In the genomic region with DNA sequence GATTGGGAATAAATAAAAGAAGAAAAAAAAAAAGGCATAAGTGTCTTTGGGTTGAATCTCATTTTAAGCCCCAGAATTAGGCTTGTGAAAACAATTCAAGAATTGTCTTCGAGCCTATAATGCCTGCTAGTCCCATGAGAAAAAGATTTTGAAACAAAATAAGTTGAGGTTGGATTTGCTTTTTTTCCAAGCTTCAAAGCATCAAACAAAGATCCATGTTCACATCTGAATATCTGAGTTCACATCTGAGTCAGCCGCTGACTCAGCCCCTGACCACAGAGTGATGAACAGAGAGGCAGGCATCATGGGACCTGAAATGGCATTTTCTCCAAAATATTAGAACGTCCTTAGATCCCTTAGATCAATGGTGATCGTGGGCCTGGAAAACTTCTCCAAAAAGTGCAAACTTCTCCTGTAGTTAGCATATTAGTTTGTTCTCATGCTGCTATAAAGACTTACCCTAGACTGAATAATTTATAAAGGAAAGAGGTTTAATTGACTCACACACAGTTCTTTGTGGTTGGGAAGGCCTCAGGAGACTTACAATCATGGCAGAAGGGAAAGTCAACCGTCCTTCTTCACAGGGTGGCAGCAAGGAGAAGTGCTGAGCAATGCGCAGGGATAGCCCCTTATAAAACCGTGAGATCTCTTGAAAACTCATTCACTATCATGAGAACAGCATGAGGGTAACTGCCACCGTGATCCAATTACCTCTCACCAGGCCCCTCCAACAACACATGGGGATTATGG, we compare ENCODE assay signal across 16 cellular contexts.
DNase-seq lines count a peak whose midpoint lies in the region; ATAC-seq and TF ChIP-seq lines count a peak whose summit lies in the region.
"Had no signal": no experiment of that assay in that cellular context is flagged by ENCODE, and none has a peak within 500 bp of the region (broad histone marks: within the 10 kb centered on the region; RNA-seq: fewer than 3 reads in every experiment).

No MANE protein-coding gene starts in this region.

- H3K27ac ChIP-seq in breast epithelium, result no peak overlapping the region
- H3K27ac ChIP-seq in CD4-positive, alpha-beta T cell (ENCODE audit: low read depth, low read length), result no peak overlapping the region

- no peaks in the 10 kb centered on the region for H3K9me3 Mint-ChIP-seq in MCF 10A (ENCODE audit: unreplicated experiment)
- peaks cover 7% of the 10 kb centered on the region for H3K9me3 Mint-ChIP-seq in CD4-positive, alpha-beta T cell

- CTCF ChIA-PET in MCF 10A (lab: Yijun Ruan, JAX), result no interaction called here
- CTCF ChIA-PET in CD4-positive, alpha-beta T cell (lab: Charles Lee), result interaction anchor here (0.7 kb wide), 1 partner anchor 9 kb away, joined by 4 read pairs; no protein-coding TSS in a partner anchor

- H3K4me1 Mint-ChIP-seq in MCF 10A (ENCODE audit: insufficient read depth, unreplicated experiment), result peaks cover 7% of the 10 kb centered on the region
- H3K4me1 Mint-ChIP-seq in CD4-positive, alpha-beta T cell (ENCODE audit: low read depth), result no peaks in the 10 kb centered on the region

- intact Hi-C loops in MCF 10A (cut with micrococcal nuclease), result no loop called here
- intact Hi-C loops in breast epithelium (cut with DNase I; ENCODE audit: low total_unique reads), result no loop called here
- intact Hi-C loops in CD4-positive, alpha-beta T cell (cut with DNase I, micrococcal nuclease), result no loop called here

- H3K36me3 ChIP-seq in breast epithelium, result no peaks in the 10 kb centered on the region
- H3K36me3 ChIP-seq in HAP-1 (replicated peaks), result no peaks in the 10 kb centered on the region

- TF ChIP-seq CTCF in MCF 10A (IDR thresholded peaks at IDR 0.05; ENCODE audit: unreplicated experiment) (no peak), breast epithelium (IDR thresholded peaks at IDR 0.05) (no peak), fibroblast of mammary gland (conservative IDR thresholded peaks at IDR 0.05; ENCODE audit: control insufficient read depth, insufficient read depth, low read depth, low read length) (no peak)
- no peak for TF ChIP-seq CTCF in CD4-positive, alpha-beta T cell (IDR thresholded peaks at IDR 0.05)

- no peaks in the 10 kb centered on the region for H3K27me3 Mint-ChIP-seq in MCF 10A (ENCODE audit: insufficient read depth, unreplicated experiment)
- no peaks in the 10 kb centered on the region for H3K27me3 Mint-ChIP-seq in CD4-positive, alpha-beta T cell

- TF ChIP-seq POLR2A in breast epithelium (IDR thresholded peaks at IDR 0.05), result no peak

- H3K9me3 ChIP-seq in breast epithelium (peaks cover 7 to 9% of the 10 kb centered on the region in 2 donors), HAP-1 (no peaks in the 10 kb centered on the region)
- H3K9me3 ChIP-seq in CD4-positive, alpha-beta T cell (ENCODE audit: control insufficient read depth, low read length), result peaks cover 6% of the 10 kb centered on the region

- BruUV-seq in MCF 10A (replicated peaks; lab: Mats Ljungman, UMichigan), result no TSS peak

- H3K27ac Mint-ChIP-seq in MCF 10A (ENCODE audit: low read depth, unreplicated experiment), result no peak overlapping the region
- no peak overlapping the region for H3K27ac Mint-ChIP-seq in CD4-positive, alpha-beta T cell

- no peaks in the 10 kb centered on the region for H3K27me3 ChIP-seq in breast epithelium
- H3K27me3 ChIP-seq in CD4-positive, alpha-beta T cell (ENCODE audit: control insufficient read depth, insufficient read depth, low read length), result no peaks in the 10 kb centered on the region
- 0 out of 2 replicates have a peak, but pooled peaks cover 2% of the 10 kb centered on the region for H3K27me3 ChIP-seq in HAP-1 (ENCODE audit: low read depth)

- H3K4me3 ChIP-seq in breast epithelium, result no peak overlapping the region
- H3K4me3 ChIP-seq in fibroblast of mammary gland (ENCODE audit: control insufficient read depth, low read depth, low read length), result no peak overlapping the region
- no peak overlapping the region for H3K4me3 ChIP-seq in HAP-1

- DNase-seq in MCF 10A (ENCODE audit: unreplicated experiment) (peak; percentile 67), breast epithelium (ENCODE audit: low spot score in 2 of 2) (no peak), SK-MEL-5 (ENCODE audit: low read depth, low spot score) (peak; percentile 11), fibroblast of mammary gland (ENCODE audit: low read depth) (peak; percentile 83), HAP-1 (ENCODE audit: low spot score in 2 of 2) (no peak), anterior cingulate cortex (lab: John Stamatoyannopoulos, UW) (no peak)
- no peak for DNase-seq in CD4-positive, alpha-beta T cell
- DNase-seq: amygdala; C1 segment of cervical spinal cord; NCI-H1092; NCI-H524; occipital lobe; stimulated activated CD4-positive, alpha-beta T cell treated with anti-CD3 and anti-CD28 coated beads, Interleukin-2, amount 100 ng/mL, for 48 hours; stimulated activated naive CD8-positive, alpha-beta T cell treated with anti-CD3 and anti-CD28 coated beads, Interleukin-15, Interleukin-2, amounts not matched to agents 100 U/mL and 50 U/mL, for 24 hours had no signal

- H3K4me1 ChIP-seq in breast epithelium (no peaks in the 10 kb centered on the region), HAP-1 (no peaks in the 10 kb centered on the region)

- H3K36me3 Mint-ChIP-seq in MCF 10A (ENCODE audit: insufficient read depth, unreplicated experiment), result no peaks in the 10 kb centered on the region
- no peaks in the 10 kb centered on the region for H3K36me3 Mint-ChIP-seq in CD4-positive, alpha-beta T cell (ENCODE audit: low read depth)

- no peak overlapping the region for H3K4me3 Mint-ChIP-seq in MCF 10A (ENCODE audit: unreplicated experiment)
- no peak overlapping the region for H3K4me3 Mint-ChIP-seq in CD4-positive, alpha-beta T cell

- POLR2A ChIA-PET in MCF 10A (lab: Yijun Ruan, JAX), result no interaction called here
- POLR2A ChIA-PET in CD4-positive, alpha-beta T cell (lab: Charles Lee), result no interaction called here

- no peak for ATAC-seq in CD4-positive, alpha-beta T cell (ENCODE audit: poor library complexity)
- no peak for ATAC-seq in GM21528 (IDR thresholded peaks at IDR 0.05; ENCODE audit: low FRiP score, unreplicated experiment)
- ATAC-seq: left lobe of liver; stimulated activated naive CD8-positive, alpha-beta T cell treated with anti-CD3 and anti-CD28 coated beads, Interleukin-15, Interleukin-2, amounts not matched to agents 100 U/mL and 50 U/mL, for 24 hours had no signal

- in situ Hi-C loops in SK-MEL-5 (cut with HindIII; ENCODE audit: low pct_unique_long_range_greater_than_20kb, low sequenced_read_pairs), result no loop called here
- in situ Hi-C loops in HAP-1 (cut with MboI; ENCODE audit: low sequenced_read_pairs), result no loop called here

Comparison
In these comparisons a context has a peak if more than half of its experiments do, and no peak if none do; other contexts are left out.
1. DNase-seq: peak in MCF 10A (single experiment), SK-MEL-5 (single experiment) and fibroblast of mammary gland (single experiment); none in breast epithelium (0 of 2), CD4-positive, alpha-beta T cell (0 of 10), HAP-1 (0 of 2) and anterior cingulate cortex (0 of 58).